ENCODE assay signal across 8 cellular contexts in the genomic region with DNA sequence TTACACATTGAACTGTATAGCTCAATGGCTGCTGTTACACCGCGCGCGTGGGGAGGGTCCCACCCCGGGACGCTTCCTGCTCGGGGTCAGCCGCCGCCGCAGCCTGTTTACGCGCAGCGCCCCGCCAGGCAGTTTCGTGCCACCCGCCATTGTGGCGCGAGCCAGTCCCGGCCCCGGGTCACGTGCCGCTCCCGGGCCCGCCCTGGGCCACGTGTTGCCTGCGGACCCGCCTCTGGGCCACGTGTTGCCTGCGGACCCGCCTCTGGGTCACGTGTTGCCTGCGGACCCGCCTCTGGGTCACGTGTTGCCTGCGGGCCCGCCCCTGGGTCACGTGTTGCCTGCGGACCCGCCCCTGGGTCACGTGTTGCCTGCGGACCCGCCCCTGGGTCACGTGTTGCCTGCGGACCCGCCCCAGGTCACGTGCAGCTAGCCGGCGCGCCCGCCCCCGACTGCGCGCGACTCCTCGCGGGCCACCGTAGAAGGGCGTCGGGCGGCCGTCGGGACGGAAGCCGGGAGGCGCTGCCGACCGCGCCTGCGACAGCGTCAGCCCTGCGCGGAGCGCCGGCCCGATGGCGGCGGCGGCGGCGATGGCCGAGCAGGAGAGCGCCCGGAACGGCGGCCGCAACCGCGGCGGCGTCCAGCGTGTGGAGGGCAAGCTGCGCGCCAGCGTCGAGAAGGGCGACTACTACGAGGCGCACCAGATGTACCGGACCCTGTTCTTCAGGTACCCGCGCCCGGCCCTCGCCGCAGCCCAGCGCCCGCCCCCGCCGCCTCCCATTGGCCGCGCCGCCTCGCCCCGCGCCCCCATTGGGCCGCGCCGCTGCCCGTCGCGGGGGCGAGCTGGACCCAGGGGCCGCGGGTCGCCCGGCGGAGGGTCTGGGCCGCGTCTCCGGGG. TPM values are rescaled to one million over a fixed set of nuclear protein-coding genes. Genes with fewer than 3 reads are reported as not detected.
DNase-seq lines count a peak whose midpoint lies in the region; ATAC-seq and TF ChIP-seq lines count a peak whose summit lies in the region.

A gene with protein sequence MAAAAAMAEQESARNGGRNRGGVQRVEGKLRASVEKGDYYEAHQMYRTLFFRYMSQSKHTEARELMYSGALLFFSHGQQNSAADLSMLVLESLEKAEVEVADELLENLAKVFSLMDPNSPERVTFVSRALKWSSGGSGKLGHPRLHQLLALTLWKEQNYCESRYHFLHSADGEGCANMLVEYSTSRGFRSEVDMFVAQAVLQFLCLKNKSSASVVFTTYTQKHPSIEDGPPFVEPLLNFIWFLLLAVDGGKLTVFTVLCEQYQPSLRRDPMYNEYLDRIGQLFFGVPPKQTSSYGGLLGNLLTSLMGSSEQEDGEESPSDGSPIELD (plus strand): TSS at position 478 of the 895 bp plus-strand sequence. CDS start 92 bp downstream, at position 570.

- intact Hi-C loops in uterus (cut with DNase I; ENCODE audit: low total_unique reads) = loop anchor here (10.0 kb wide), 1 partner anchor 92 kb away; no protein-coding TSS in a partner anchor

- H3K9me3 ChIP-seq in right atrium auricular region = no peaks in the 10 kb centered on the region
- H3K9me3 ChIP-seq in uterus = no peaks in the 10 kb centered on the region

- H3K36me3 ChIP-seq in right atrium auricular region (peaks cover 18% of the 10 kb centered on the region), uterus (no peaks in the 10 kb centered on the region)

- H3K4me3 ChIP-seq in right atrium auricular region (peak within 1 kb of the TSS; percentile 91 to 96), uterus (peak within 1 kb of the TSS; percentile 73 to 74)

- peak; percentile 75 for ATAC-seq in HG02763 (IDR thresholded peaks at IDR 0.05; ENCODE audit: unreplicated experiment)

- H3K27ac Mint-ChIP-seq in T-helper 1 cell treated with Interleukin-12 subunit alpha and Interleukin-12 subunit beta and Interleukin-4 antibody, amounts not matched to agents 30 μg/mL and 1 μg/mL, for 36 hours = peak within 1 kb of the TSS; percentile 91

- peak; percentile 38; the same call in 1 of the 2 replicates for TF ChIP-seq CTCF in GM12874 (IDR thresholded peaks at IDR 0.05; ENCODE audit: insufficient read depth, low read depth, low read length)
- TF ChIP-seq CTCF in right atrium auricular region (IDR thresholded peaks at IDR 0.05) = peak; percentile 18 to 37
- TF ChIP-seq CTCF in uterus (IDR thresholded peaks at IDR 0.05) = peak in 3 of 4 experiments; percentile 43 to 56 (median 45)

- H3K4me1 Mint-ChIP-seq in T-helper 1 cell treated with Interleukin-12 subunit alpha and Interleukin-12 subunit beta and Interleukin-4 antibody, amounts not matched to agents 30 μg/mL and 1 μg/mL, for 36 hours (ENCODE audit: low read depth) = peaks cover 20% of the 10 kb centered on the region

- H3K9me3 Mint-ChIP-seq in T-helper 1 cell treated with Interleukin-12 subunit alpha and Interleukin-12 subunit beta and Interleukin-4 antibody, amounts not matched to agents 30 μg/mL and 1 μg/mL, for 36 hours = no peaks in the 10 kb centered on the region

- peak within 1 kb of the TSS; percentile 91 for H3K4me3 Mint-ChIP-seq in T-helper 1 cell treated with Interleukin-12 subunit alpha and Interleukin-12 subunit beta and Interleukin-4 antibody, amounts not matched to agents 30 μg/mL and 1 μg/mL, for 36 hours

- H3K27ac ChIP-seq in right atrium auricular region = peak within 1 kb of the TSS; percentile 87 to 88
- peak within 1 kb of the TSS; percentile 87 to 91 for H3K27ac ChIP-seq in uterus

- peak; percentile 87 to 93 for TF ChIP-seq POLR2A in uterus (IDR thresholded peaks at IDR 0.05)

- H3K27me3 ChIP-seq in right atrium auricular region (no peaks in the 10 kb centered on the region), uterus (no peaks in the 10 kb centered on the region)

- no peaks in the 10 kb centered on the region for H3K27me3 Mint-ChIP-seq in T-helper 1 cell treated with Interleukin-12 subunit alpha and Interleukin-12 subunit beta and Interleukin-4 antibody, amounts not matched to agents 30 μg/mL and 1 μg/mL, for 36 hours (ENCODE audit: low read depth)

- peak; percentile 90 for DNase-seq in NCI-H1436 (lab: John Stamatoyannopoulos, UW)
- peak in 55 of 56 donors; percentile 77 to 100 (median 96) for DNase-seq in amygdala (lab: John Stamatoyannopoulos, UW)
- DNase-seq in right atrium auricular region (ENCODE audit: low spot score) = peak; percentile 97
- peak; percentile 86 for DNase-seq in pulmonary artery endothelial cell (ENCODE audit: low read depth, low spot score)
- peak; percentile 96 to 98 for DNase-seq in uterus

- H3K4me1 ChIP-seq in right atrium auricular region = peaks cover 0 to 77% of the 10 kb centered on the region in 2 donors
- H3K4me1 ChIP-seq in uterus = peaks cover 10 to 20% of the 10 kb centered on the region in 2 donors

- peaks cover 2% of the 10 kb centered on the region for H3K36me3 Mint-ChIP-seq in T-helper 1 cell treated with Interleukin-12 subunit alpha and Interleukin-12 subunit beta and Interleukin-4 antibody, amounts not matched to agents 30 μg/mL and 1 μg/mL, for 36 hours (ENCODE audit: low read depth)

RNA-seq across cellular contexts. Expression of the gene that starts here (rescaled TPM):
- 10 to 100 TPM; 16.1 to 19.7 TPM for total RNA-seq in right atrium auricular region
- 38.5 and 44.2 TPM in 2 replicates for total RNA-seq in pulmonary artery endothelial cell
- total RNA-seq in uterus = 10 to 100 TPM in 3 of 4 donors, 1 to 10 TPM in 1; 6.1 to 39.4 (median 26.7) TPM

Comparison
In these comparisons a context has a peak if more than half of its experiments do, and no peak if none do; other contexts are left out.
1. Peak in every context shown above with its lines: DNase-seq, ATAC-seq, H3K4me3 ChIP-seq and H3K27ac ChIP-seq.